In genomic region chr5:180099733-180100611, GRCh38 we compare ENCODE assay signal across 18 cellular contexts. TPM values are rescaled to one million over a fixed set of nuclear protein-coding genes. Genes with fewer than 3 reads are reported as not detected.
DNase-seq lines count a peak whose midpoint lies in the region; ATAC-seq, FAIRE-seq and TF ChIP-seq lines count a peak whose summit lies in the region.
"Had no signal": no experiment of that assay in that cellular context is flagged by ENCODE, and none has a peak within 500 bp of the region (broad histone marks: within the 10 kb centered on the region; RNA-seq: fewer than 3 reads in every experiment).

No MANE protein-coding gene starts in this region.

- DNase-seq in stimulated activated naive CD8-positive, alpha-beta T cell treated with anti-CD3 and anti-CD28 coated beads, Interleukin-15, amount 100 ng/mL, for 72 hours: no peak
- no peak for DNase-seq in stimulated activated naive CD8-positive, alpha-beta T cell treated with anti-CD3 and anti-CD28 coated beads, Interleukin-15, Interleukin-2, amounts not matched to agents 100 U/mL and 50 U/mL, for 24 hours
- DNase-seq in kidney: peak; percentile 61
- DNase-seq in posterior vena cava (ENCODE audit: low spot score): peak; percentile 67
- DNase-seq in effector CD8-positive, alpha-beta T cell (lab: John Stamatoyannopoulos, UW): no peak
- DNase-seq in cerebellum (ENCODE audit: low spot score): no peak
- DNase-seq: ACHN, DMS53, GOT3, NCI-H1048, NCI-H1436 treated with DMSO at 0.1 percent for 48 hours, NCI-H2029 treated with DMSO at 0.1 percent for 48 hours, NCI-H774, PC-3 had no signal

- H3K4me3 ChIP-seq in kidney (ENCODE audit: low read length in 2 of 2): no peak overlapping the region

- no peak for FAIRE-seq in kidney (lab: Jason Lieb, UNC)

- H3K4me3 Mint-ChIP-seq in stimulated activated naive CD8-positive, alpha-beta T cell treated with anti-CD3 and anti-CD28 coated beads, Interleukin-15, amount 100 ng/mL, for 72 hours: no peak overlapping the region
- H3K4me3 Mint-ChIP-seq: B cell; CD4-positive, alpha-beta T cell had no signal

- intact Hi-C loops in kidney (cut with DNase I) (no loop called here), posterior vena cava (cut with DNase I) (no loop called here)

- no peaks in the 10 kb centered on the region for H3K4me1 ChIP-seq in kidney (ENCODE audit: control insufficient read depth in 1 of 2, insufficient read depth in 1 of 2, low read depth in 1 of 2, low read length in 2 of 2)

- no peaks in the 10 kb centered on the region for H3K4me1 Mint-ChIP-seq in stimulated activated naive CD8-positive, alpha-beta T cell treated with anti-CD3 and anti-CD28 coated beads, Interleukin-15, amount 100 ng/mL, for 72 hours
- H3K4me1 Mint-ChIP-seq: B cell had no signal

- H3K27me3 Mint-ChIP-seq in stimulated activated naive CD8-positive, alpha-beta T cell treated with anti-CD3 and anti-CD28 coated beads, Interleukin-15, amount 100 ng/mL, for 72 hours: no peaks in the 10 kb centered on the region
- H3K27me3 Mint-ChIP-seq: CD4-positive, alpha-beta T cell had no signal

- ATAC-seq in stimulated activated naive CD8-positive, alpha-beta T cell treated with anti-CD3 and anti-CD28 coated beads, Interleukin-15, amount 100 ng/mL, for 72 hours: peak; percentile 40
- no peak for ATAC-seq in stimulated activated naive CD8-positive, alpha-beta T cell treated with anti-CD3 and anti-CD28 coated beads, Interleukin-15, Interleukin-2, amounts not matched to agents 100 U/mL and 50 U/mL, for 24 hours
- no peak for ATAC-seq in GM18511 (IDR thresholded peaks at IDR 0.05; ENCODE audit: unreplicated experiment)
- ATAC-seq: PC-3 had no signal

- no peaks in the 10 kb centered on the region for H3K9me3 ChIP-seq in kidney (ENCODE audit: control insufficient read depth in 1 of 2, low read length in 2 of 2)

- no peak overlapping the region for H3K27ac Mint-ChIP-seq in stimulated activated naive CD8-positive, alpha-beta T cell treated with anti-CD3 and anti-CD28 coated beads, Interleukin-15, amount 100 ng/mL, for 72 hours
- H3K27ac Mint-ChIP-seq: B cell; CD4-positive, alpha-beta T cell had no signal

- H3K9ac ChIP-seq in kidney (ENCODE audit: low read length in 2 of 2): no peak overlapping the region
- H3K9ac ChIP-seq: KMS-11 had no signal

- no peak for TF ChIP-seq CTCF in kidney (IDR thresholded peaks at IDR 0.05; ENCODE audit: borderline replicate concordance, extremely low read depth, insufficient read depth)

- no peaks in the 10 kb centered on the region for H3K36me3 ChIP-seq in kidney (ENCODE audit: control insufficient read depth in 1 of 2, insufficient read depth in 2 of 2, low read length in 2 of 2)

- H3K9me3 Mint-ChIP-seq in stimulated activated naive CD8-positive, alpha-beta T cell treated with anti-CD3 and anti-CD28 coated beads, Interleukin-15, amount 100 ng/mL, for 72 hours: no peaks in the 10 kb centered on the region
- H3K9me3 Mint-ChIP-seq: CD4-positive, alpha-beta T cell had no signal

- H3K27ac ChIP-seq in kidney (ENCODE audit: low read depth in 2 of 2, low read length in 2 of 2): no peak overlapping the region
- H3K27ac ChIP-seq: KMS-11 had no signal

RNA-seq across cellular contexts. Expression of gene RNF130, which starts 28.4 kb away (rescaled TPM):
- 73.9 TPM for total RNA-seq in kidney
- polyA plus RNA-seq in kidney (ENCODE audit: insufficient read depth, low read depth, low replicate concordance): 88.1 TPM
- 10 to 100 TPM; 66.6 to 80.3 TPM for total RNA-seq in posterior vena cava
- total RNA-seq in cerebellum: 132 TPM

Comparison
In these comparisons a context has a peak if more than half of its experiments do, and no peak if none do; other contexts are left out.
1. DNase-seq: peak in kidney (single experiment) and posterior vena cava (single experiment); none in stimulated activated naive CD8-positive, alpha-beta T cell treated with anti-CD3 and anti-CD28 coated beads, Interleukin-15, amount 100 ng/mL, for 72 hours (0 of 2), stimulated activated naive CD8-positive, alpha-beta T cell treated with anti-CD3 and anti-CD28 coated beads, Interleukin-15, Interleukin-2, amounts not matched to agents 100 U/mL and 50 U/mL, for 24 hours (single experiment), effector CD8-positive, alpha-beta T cell (single experiment) and cerebellum (single experiment).